ENCODE assay signal across 13 cellular contexts in genomic region chr10:79540930-79541329, GRCh38. TPM values are rescaled to one million over a fixed set of nuclear protein-coding genes. Genes with fewer than 3 reads are reported as not detected.
DNase-seq lines count a peak whose midpoint lies in the region; ATAC-seq lines count a peak whose summit lies in the region.
"Not testable (repeated sequence)": the region's sequence is repeated elsewhere in the genome, so short reads cannot be mapped to it uniquely, and the experiment has no call there.
"Had no signal": no experiment of that assay in that cellular context is flagged by ENCODE, and none has a peak within 500 bp of the region (broad histone marks: within the 10 kb centered on the region; RNA-seq: fewer than 3 reads in every experiment).

No MANE protein-coding gene starts in this region.

- H3K36me3 Mint-ChIP-seq in activated naive CD4-positive, alpha-beta T cell treated with anti-CD3 and anti-CD28 coated beads, Interleukin-2, amount 50 U/mL, for 72 hours, result not testable (repeated sequence)

- not testable (repeated sequence) for H3K9me3 Mint-ChIP-seq in activated naive CD4-positive, alpha-beta T cell treated with anti-CD3 and anti-CD28 coated beads, Interleukin-2, amount 50 U/mL, for 72 hours

- not testable (repeated sequence) for DNase-seq in activated naive CD4-positive, alpha-beta T cell treated with anti-CD3 and anti-CD28 coated beads, Interleukin-2, amount 50 U/mL, for 72 hours (ENCODE audit: low spot score in 2 of 2)

- ATAC-seq in GM18520 (IDR thresholded peaks at IDR 0.05; ENCODE audit: unreplicated experiment), result peak; percentile 88
- ATAC-seq in GM19395 (IDR thresholded peaks at IDR 0.05; ENCODE audit: unreplicated experiment), result peak; percentile 95
- ATAC-seq in GM21576 (IDR thresholded peaks at IDR 0.05; ENCODE audit: unreplicated experiment), result peak; percentile 81
- ATAC-seq in HG02798 (IDR thresholded peaks at IDR 0.05; ENCODE audit: poor library complexity, unreplicated experiment), result peak; percentile 90
- peak; percentile 91 for ATAC-seq in HG03103 (IDR thresholded peaks at IDR 0.05; ENCODE audit: low read depth, unreplicated experiment)
- peak; percentile 95 for ATAC-seq in HG03520 (IDR thresholded peaks at IDR 0.05; ENCODE audit: unreplicated experiment)
- peak; percentile 78 to 96 for ATAC-seq in activated naive CD4-positive, alpha-beta T cell treated with anti-CD3 and anti-CD28 coated beads, Interleukin-2, amount 50 U/mL, for 72 hours

- H3K27ac Mint-ChIP-seq in activated naive CD4-positive, alpha-beta T cell treated with anti-CD3 and anti-CD28 coated beads, Interleukin-2, amount 50 U/mL, for 72 hours, result not testable (repeated sequence)

RNA-seq across cellular contexts. Expression of gene SFTPA2, which starts 19.3 kb away (rescaled TPM):
- not detected for total RNA-seq in activated naive CD4-positive, alpha-beta T cell treated with anti-CD3 and anti-CD28 coated beads, Interleukin-2, amount 50 U/mL, for 72 hours
- total RNA-seq: activated T-helper 1 cell treated with anti-CD3 and anti-CD28 coated beads, Interleukin-12 subunit alpha, Interleukin-12 subunit beta, Interleukin-2, Interleukin-4 antibody, amounts not matched to agents 30 ng/mL and 10 ng/mL and 1 ng/mL, durations not matched to agents 14 hours and 24 hours and 36 hours; CD8-positive, alpha-beta T cell; LHCN-M2; subcutaneous adipose tissue; T-helper 2 cell treated with Interferon-gamma antibody and Interleukin-4, amounts not matched to agents 100 ng/mL and 5 ng/mL, for 36 hours; urinary bladder had no signal

RNA-seq across cellular contexts. Expression of gene EIF5AL1, which starts 28.6 kb away (rescaled TPM):
- total RNA-seq in activated naive CD4-positive, alpha-beta T cell treated with anti-CD3 and anti-CD28 coated beads, Interleukin-2, amount 50 U/mL, for 72 hours, result under 1 TPM; 0.07 to 0.16 TPM
